In the genomic region with DNA sequence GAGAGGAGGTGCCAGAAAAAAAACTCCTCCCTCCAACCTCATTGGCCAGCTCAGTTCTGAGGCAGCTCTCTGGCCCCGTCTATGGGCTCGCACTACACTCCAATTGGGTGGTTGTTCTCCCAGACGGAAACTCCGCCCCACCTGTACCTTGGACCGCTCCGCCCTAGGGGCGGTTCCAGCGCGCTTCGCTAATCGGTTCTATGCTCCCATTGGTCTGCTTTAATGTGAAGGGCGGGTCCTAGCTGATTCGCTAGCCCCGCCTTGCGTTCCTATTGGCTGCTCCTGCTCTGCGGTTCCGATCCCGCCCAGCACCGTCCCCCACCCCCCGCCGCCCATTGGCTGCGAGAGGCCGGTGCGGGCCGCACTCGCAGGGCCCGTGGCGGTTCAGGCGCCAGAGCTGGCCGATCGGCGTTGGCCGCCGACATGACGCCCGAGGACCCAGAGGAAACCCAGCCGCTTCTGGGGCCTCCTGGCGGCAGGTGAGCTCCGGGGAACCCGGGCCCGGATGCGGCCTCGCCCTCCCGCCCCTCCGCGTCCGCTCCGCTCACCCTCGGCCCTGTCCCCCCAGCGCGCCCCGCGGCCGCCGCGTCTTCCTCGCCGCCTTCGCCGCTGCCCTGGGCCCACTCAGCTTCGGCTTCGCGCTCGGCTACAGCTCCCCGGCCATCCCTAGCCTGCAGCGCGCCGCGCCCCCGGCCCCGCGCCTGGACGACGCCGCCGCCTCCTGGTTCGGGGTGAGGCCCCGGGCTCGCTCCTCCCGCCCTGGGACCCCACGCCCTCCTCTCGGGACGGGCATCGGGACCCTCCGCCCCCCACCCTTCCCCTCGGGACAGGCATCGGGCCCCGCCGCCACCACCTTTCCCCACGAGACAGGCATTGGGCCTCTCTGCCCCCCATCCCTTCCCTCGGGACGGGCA, we compare ENCODE assay signal across 1 cellular context.
TF ChIP-seq lines count a peak whose summit lies in the region.

A gene with protein sequence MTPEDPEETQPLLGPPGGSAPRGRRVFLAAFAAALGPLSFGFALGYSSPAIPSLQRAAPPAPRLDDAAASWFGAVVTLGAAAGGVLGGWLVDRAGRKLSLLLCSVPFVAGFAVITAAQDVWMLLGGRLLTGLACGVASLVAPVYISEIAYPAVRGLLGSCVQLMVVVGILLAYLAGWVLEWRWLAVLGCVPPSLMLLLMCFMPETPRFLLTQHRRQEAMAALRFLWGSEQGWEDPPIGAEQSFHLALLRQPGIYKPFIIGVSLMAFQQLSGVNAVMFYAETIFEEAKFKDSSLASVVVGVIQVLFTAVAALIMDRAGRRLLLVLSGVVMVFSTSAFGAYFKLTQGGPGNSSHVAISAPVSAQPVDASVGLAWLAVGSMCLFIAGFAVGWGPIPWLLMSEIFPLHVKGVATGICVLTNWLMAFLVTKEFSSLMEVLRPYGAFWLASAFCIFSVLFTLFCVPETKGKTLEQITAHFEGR (plus strand): TSS at position 362 of the 914 bp plus-strand sequence. CDS start 62 bp downstream, at position 424.

TF ChIP-seq in HepG2, 621 proteins besides CTCF, POLR2A, EP300 and RAD21 (continued from another document and continues in another):
- TF ChIP-seq, protein P1, sequence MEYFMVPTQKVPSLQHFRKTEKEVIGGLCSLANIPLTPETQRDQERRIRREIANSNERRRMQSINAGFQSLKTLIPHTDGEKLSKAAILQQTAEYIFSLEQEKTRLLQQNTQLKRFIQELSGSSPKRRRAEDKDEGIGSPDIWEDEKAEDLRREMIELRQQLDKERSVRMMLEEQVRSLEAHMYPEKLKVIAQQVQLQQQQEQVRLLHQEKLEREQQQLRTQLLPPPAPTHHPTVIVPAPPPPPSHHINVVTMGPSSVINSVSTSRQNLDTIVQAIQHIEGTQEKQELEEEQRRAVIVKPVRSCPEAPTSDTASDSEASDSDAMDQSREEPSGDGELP (IDR thresholded peaks at IDR 0.05; ENCODE audit: borderline replicate concordance, low read depth): no peak; the same call in 1 of the 2 replicates
- peak; percentile 24; the same call in 1 of the 2 replicates for TF ChIP-seq ZNF205 (CRISPR knock-in tag; IDR thresholded peaks at IDR 0.05)
- TF ChIP-seq HMG20A (CRISPR knock-in tag; IDR thresholded peaks at IDR 0.05; ENCODE audit: borderline replicate concordance): no peak
- TF ChIP-seq ZSCAN30 (CRISPR knock-in tag; IDR thresholded peaks at IDR 0.05): no peak
- TF ChIP-seq ZNF282 (IDR thresholded peaks at IDR 0.05; ENCODE audit: partially characterized antibody): no peak
- TF ChIP-seq, protein P2, sequence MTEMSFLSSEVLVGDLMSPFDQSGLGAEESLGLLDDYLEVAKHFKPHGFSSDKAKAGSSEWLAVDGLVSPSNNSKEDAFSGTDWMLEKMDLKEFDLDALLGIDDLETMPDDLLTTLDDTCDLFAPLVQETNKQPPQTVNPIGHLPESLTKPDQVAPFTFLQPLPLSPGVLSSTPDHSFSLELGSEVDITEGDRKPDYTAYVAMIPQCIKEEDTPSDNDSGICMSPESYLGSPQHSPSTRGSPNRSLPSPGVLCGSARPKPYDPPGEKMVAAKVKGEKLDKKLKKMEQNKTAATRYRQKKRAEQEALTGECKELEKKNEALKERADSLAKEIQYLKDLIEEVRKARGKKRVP (CRISPR knock-in tag; IDR thresholded peaks at IDR 0.05): 0 out of 4 replicates have a peak, but pooled peaks of 1 of the 2 experiments have one; percentile 27
- no peak for TF ChIP-seq ZC3H4 (CRISPR knock-in tag; IDR thresholded peaks at IDR 0.05; ENCODE audit: borderline replicate concordance)
- TF ChIP-seq KAT8 (CRISPR knock-in tag; IDR thresholded peaks at IDR 0.05): peak; percentile 67
- no peak for TF ChIP-seq ZNF703 (CRISPR knock-in tag; IDR thresholded peaks at IDR 0.05; ENCODE audit: borderline replicate concordance)
- no peak for TF ChIP-seq ZNF550 (CRISPR knock-in tag; IDR thresholded peaks at IDR 0.05; ENCODE audit: borderline replicate concordance)
- TF ChIP-seq, protein P3, sequence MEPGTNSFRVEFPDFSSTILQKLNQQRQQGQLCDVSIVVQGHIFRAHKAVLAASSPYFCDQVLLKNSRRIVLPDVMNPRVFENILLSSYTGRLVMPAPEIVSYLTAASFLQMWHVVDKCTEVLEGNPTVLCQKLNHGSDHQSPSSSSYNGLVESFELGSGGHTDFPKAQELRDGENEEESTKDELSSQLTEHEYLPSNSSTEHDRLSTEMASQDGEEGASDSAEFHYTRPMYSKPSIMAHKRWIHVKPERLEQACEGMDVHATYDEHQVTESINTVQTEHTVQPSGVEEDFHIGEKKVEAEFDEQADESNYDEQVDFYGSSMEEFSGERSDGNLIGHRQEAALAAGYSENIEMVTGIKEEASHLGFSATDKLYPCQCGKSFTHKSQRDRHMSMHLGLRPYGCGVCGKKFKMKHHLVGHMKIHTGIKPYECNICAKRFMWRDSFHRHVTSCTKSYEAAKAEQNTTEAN (CRISPR knock-in tag; conservative IDR thresholded peaks at IDR 0.05): peak; percentile 36; the same call in 1 of the 2 replicates
- TF ChIP-seq NKX3-1 (CRISPR knock-in tag; IDR thresholded peaks at IDR 0.05): peak; percentile 75
- no peak for TF ChIP-seq CEBPG (CRISPR knock-in tag; IDR thresholded peaks at IDR 0.05)
- no peak for TF ChIP-seq NCOA5 (CRISPR knock-in tag; IDR thresholded peaks at IDR 0.05)
- TF ChIP-seq PRPF4 (IDR thresholded peaks at IDR 0.05; ENCODE audit: low read depth, low read length, poor library complexity, severe bottlenecking): no peak
- TF ChIP-seq NFYB (CRISPR knock-in tag; IDR thresholded peaks at IDR 0.05): peak; percentile 93
- no peak for TF ChIP-seq PTBP1 (IDR thresholded peaks at IDR 0.05; ENCODE audit: low read depth, low read length, poor library complexity, severe bottlenecking)
- TF ChIP-seq ZNF629 (CRISPR knock-in tag; conservative IDR thresholded peaks at IDR 0.05): no peak
- no peak for TF ChIP-seq ZNF556 (CRISPR knock-in tag; IDR thresholded peaks at IDR 0.05; ENCODE audit: borderline replicate concordance)
- TF ChIP-seq SKI (IDR thresholded peaks at IDR 0.05; ENCODE audit: partially characterized antibody): peak; percentile 15
- no peak for TF ChIP-seq FOSL1 (CRISPR knock-in tag; IDR thresholded peaks at IDR 0.05; ENCODE audit: borderline replicate concordance)
- peak; percentile 60 for TF ChIP-seq KDM2A (CRISPR knock-in tag; IDR thresholded peaks at IDR 0.05; ENCODE audit: borderline replicate concordance, low read depth)
- TF ChIP-seq, protein P4, sequence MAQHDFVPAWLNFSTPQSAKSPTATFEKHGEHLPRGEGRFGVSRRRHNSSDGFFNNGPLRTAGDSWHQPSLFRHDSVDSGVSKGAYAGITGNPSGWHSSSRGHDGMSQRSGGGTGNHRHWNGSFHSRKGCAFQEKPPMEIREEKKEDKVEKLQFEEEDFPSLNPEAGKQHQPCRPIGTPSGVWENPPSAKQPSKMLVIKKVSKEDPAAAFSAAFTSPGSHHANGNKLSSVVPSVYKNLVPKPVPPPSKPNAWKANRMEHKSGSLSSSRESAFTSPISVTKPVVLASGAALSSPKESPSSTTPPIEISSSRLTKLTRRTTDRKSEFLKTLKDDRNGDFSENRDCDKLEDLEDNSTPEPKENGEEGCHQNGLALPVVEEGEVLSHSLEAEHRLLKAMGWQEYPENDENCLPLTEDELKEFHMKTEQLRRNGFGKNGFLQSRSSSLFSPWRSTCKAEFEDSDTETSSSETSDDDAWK (CRISPR knock-in tag; IDR thresholded peaks at IDR 0.05): no peak
- TF ChIP-seq ZNF446 (CRISPR knock-in tag; IDR thresholded peaks at IDR 0.05): no peak
- TF ChIP-seq ZNF121 (CRISPR knock-in tag; IDR thresholded peaks at IDR 0.05): peak; percentile 94
- no peak for TF ChIP-seq HMGA1 (CRISPR knock-in tag; conservative IDR thresholded peaks at IDR 0.05)
- TF ChIP-seq, protein P5, sequence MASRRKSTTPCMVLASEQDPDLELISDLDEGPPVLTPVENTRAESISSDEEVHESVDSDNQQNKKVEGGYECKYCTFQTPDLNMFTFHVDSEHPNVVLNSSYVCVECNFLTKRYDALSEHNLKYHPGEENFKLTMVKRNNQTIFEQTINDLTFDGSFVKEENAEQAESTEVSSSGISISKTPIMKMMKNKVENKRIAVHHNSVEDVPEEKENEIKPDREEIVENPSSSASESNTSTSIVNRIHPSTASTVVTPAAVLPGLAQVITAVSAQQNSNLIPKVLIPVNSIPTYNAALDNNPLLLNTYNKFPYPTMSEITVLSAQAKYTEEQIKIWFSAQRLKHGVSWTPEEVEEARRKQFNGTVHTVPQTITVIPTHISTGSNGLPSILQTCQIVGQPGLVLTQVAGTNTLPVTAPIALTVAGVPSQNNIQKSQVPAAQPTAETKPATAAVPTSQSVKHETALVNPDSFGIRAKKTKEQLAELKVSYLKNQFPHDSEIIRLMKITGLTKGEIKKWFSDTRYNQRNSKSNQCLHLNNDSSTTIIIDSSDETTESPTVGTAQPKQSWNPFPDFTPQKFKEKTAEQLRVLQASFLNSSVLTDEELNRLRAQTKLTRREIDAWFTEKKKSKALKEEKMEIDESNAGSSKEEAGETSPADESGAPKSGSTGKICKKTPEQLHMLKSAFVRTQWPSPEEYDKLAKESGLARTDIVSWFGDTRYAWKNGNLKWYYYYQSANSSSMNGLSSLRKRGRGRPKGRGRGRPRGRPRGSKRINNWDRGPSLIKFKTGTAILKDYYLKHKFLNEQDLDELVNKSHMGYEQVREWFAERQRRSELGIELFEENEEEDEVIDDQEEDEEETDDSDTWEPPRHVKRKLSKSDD (CRISPR knock-in tag; IDR thresholded peaks at IDR 0.05; ENCODE audit: low read depth): no peak
- no peak for TF ChIP-seq TCF12 (IDR thresholded peaks at IDR 0.05)
- TF ChIP-seq TCF12 (CRISPR knock-in tag; IDR thresholded peaks at IDR 0.05): peak; percentile 45; the same call in 1 of the 2 replicates
- TF ChIP-seq ZFYVE20 (CRISPR knock-in tag; IDR thresholded peaks at IDR 0.05; ENCODE audit: borderline replicate concordance, low read depth): no peak
- TF ChIP-seq, protein P6, sequence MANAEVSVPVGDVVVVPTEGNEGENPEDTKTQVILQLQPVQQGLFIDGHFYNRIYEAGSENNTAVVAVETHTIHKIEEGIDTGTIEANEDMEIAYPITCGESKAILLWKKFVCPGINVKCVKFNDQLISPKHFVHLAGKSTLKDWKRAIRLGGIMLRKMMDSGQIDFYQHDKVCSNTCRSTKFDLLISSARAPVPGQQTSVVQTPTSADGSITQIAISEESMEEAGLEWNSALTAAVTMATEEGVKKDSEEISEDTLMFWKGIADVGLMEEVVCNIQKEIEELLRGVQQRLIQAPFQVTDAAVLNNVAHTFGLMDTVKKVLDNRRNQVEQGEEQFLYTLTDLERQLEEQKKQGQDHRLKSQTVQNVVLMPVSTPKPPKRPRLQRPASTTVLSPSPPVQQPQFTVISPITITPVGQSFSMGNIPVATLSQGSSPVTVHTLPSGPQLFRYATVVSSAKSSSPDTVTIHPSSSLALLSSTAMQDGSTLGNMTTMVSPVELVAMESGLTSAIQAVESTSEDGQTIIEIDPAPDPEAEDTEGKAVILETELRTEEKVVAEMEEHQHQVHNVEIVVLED (CRISPR knock-in tag; IDR thresholded peaks at IDR 0.05; ENCODE audit: borderline replicate concordance): peak; percentile 30; the same call in 1 of the 2 replicates
- no peak for TF ChIP-seq SSRP1 (CRISPR knock-in tag; IDR thresholded peaks at IDR 0.05)
- TF ChIP-seq AGO2 (optimal IDR thresholded peaks at IDR 0.05; ENCODE audit: low read depth, low read length): no peak
- no peak for TF ChIP-seq HNRNPUL1 (IDR thresholded peaks at IDR 0.05; ENCODE audit: low read depth, low read length)
- no peak for TF ChIP-seq ZNF761 (CRISPR knock-in tag; conservative IDR thresholded peaks at IDR 0.05)
- TF ChIP-seq CHCHD3 (CRISPR knock-in tag; IDR thresholded peaks at IDR 0.05): 0 out of 2 replicates have a peak, but pooled peaks have one; percentile 26
- no peak; the same call in 1 of the 2 replicates for TF ChIP-seq GATAD1 (CRISPR knock-in tag; IDR thresholded peaks at IDR 0.05)
- TF ChIP-seq CBX5 (CRISPR knock-in tag; IDR thresholded peaks at IDR 0.05; ENCODE audit: borderline replicate concordance): no peak
- TF ChIP-seq ZNF367 (CRISPR knock-in tag; IDR thresholded peaks at IDR 0.05; ENCODE audit: borderline replicate concordance): 0 out of 2 replicates have a peak, but pooled peaks have one; percentile 71
- no peak for TF ChIP-seq GTF2F1 (IDR thresholded peaks at IDR 0.05; ENCODE audit: low read length)
- no peak for TF ChIP-seq ZNF567 (CRISPR knock-in tag; IDR thresholded peaks at IDR 0.05; ENCODE audit: borderline replicate concordance)
- TF ChIP-seq, protein P7, sequence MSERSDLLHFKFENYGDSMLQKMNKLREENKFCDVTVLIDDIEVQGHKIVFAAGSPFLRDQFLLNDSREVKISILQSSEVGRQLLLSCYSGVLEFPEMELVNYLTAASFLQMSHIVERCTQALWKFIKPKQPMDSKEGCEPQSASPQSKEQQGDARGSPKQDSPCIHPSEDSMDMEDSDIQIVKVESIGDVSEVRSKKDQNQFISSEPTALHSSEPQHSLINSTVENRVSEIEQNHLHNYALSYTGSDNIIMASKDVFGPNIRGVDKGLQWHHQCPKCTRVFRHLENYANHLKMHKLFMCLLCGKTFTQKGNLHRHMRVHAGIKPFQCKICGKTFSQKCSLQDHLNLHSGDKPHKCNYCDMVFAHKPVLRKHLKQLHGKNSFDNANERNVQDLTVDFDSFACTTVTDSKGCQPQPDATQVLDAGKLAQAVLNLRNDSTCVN (CRISPR knock-in tag; IDR thresholded peaks at IDR 0.05; ENCODE audit: borderline replicate concordance): peak; percentile 58; the same call in 1 of the 2 replicates
- TF ChIP-seq, protein P8, sequence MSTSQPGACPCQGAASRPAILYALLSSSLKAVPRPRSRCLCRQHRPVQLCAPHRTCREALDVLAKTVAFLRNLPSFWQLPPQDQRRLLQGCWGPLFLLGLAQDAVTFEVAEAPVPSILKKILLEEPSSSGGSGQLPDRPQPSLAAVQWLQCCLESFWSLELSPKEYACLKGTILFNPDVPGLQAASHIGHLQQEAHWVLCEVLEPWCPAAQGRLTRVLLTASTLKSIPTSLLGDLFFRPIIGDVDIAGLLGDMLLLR (CRISPR knock-in tag; IDR thresholded peaks at IDR 0.05): no peak
- no peak for TF ChIP-seq NR2F6 (IDR thresholded peaks at IDR 0.05)
- TF ChIP-seq NR2F6 (CRISPR knock-in tag; IDR thresholded peaks at IDR 0.05): 0 out of 2 replicates have a peak, but pooled peaks have one; percentile 27
- no peak for TF ChIP-seq RAD51 (IDR thresholded peaks at IDR 0.05; ENCODE audit: borderline replicate concordance)
- 0 out of 2 replicates have a peak, but pooled peaks have one; percentile 43 for TF ChIP-seq SNAI1 (CRISPR knock-in tag; IDR thresholded peaks at IDR 0.05; ENCODE audit: borderline replicate concordance)
- no peak; the same call in 1 of the 2 replicates for TF ChIP-seq KMT2B (CRISPR knock-in tag; IDR thresholded peaks at IDR 0.05)
- no peak for TF ChIP-seq GLI4 (CRISPR knock-in tag; IDR thresholded peaks at IDR 0.05; ENCODE audit: borderline replicate concordance)
- no peak for TF ChIP-seq ATF7 (IDR thresholded peaks at IDR 0.05)
- no peak for TF ChIP-seq ATF7 (CRISPR knock-in tag; IDR thresholded peaks at IDR 0.05)
- TF ChIP-seq ZNF773 (CRISPR knock-in tag; IDR thresholded peaks at IDR 0.05; ENCODE audit: borderline replicate concordance): no peak
- TF ChIP-seq, protein P9, sequence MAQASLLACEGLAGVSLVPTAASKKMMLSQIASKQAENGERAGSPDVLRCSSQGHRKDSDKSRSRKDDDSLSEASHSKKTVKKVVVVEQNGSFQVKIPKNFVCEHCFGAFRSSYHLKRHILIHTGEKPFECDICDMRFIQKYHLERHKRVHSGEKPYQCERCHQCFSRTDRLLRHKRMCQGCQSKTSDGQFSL (CRISPR knock-in tag; IDR thresholded peaks at IDR 0.05): no peak
- TF ChIP-seq ZNF501 (CRISPR knock-in tag; IDR thresholded peaks at IDR 0.05): no peak
- no peak for TF ChIP-seq RCOR2 (CRISPR knock-in tag; IDR thresholded peaks at IDR 0.05)
- TF ChIP-seq ZNF816 (CRISPR knock-in tag; IDR thresholded peaks at IDR 0.05; ENCODE audit: borderline replicate concordance): no peak
- TF ChIP-seq ZNF564 (CRISPR knock-in tag; IDR thresholded peaks at IDR 0.05): no peak
